In the genomic region with DNA sequence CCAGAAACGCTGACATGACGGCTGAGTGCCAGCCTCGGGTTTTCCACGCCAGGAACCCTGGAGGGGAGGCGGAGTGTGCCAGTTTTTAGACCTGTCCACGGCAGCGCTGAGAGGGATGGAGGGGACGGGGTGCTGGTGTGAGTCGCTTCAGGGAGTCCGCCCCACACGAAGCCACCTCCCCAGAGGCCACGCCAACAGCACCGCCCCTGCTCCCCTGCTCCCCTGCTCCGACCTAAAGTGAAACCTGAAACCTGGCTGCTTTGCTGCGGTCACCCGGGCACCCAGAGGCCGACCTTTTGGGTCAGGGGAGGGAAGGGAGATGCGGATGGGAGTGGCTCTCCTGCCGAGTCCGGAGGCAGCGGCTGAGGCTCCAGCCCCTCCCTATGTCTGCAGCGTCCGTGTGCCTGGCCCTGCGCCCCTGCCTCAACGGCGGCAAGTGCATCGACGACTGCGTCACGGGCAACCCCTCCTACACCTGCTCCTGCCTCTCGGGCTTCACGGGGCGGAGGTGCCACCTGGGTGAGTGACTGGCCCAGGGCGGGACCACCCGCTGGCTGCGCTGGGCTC, we compare ENCODE assay signal across 8 cellular contexts.
DNase-seq lines count a peak whose midpoint lies in the region; FAIRE-seq and TF ChIP-seq lines count a peak whose summit lies in the region.

No MANE protein-coding gene starts in this region.

- peak overlapping the region; percentile 72 for H3K4me3 Mint-ChIP-seq in activated naive CD4-positive, alpha-beta T cell treated with anti-CD3 and anti-CD28 coated beads, Interleukin-2, amount 10 ng/mL, durations not matched to agents 7 days and 5 days

- H3K9me3 ChIP-seq in iPS-20b (ENCODE audit: insufficient read depth, low read depth, low read length), result no peaks in the 10 kb centered on the region

- CTCF ChIA-PET in activated naive CD4-positive, alpha-beta T cell treated with anti-CD3 and anti-CD28 coated beads, Interleukin-2, amount 10 ng/mL, durations not matched to agents 7 days and 5 days (lab: Charles Lee), result no interaction called here

- DNase-seq in GM06990 (ENCODE audit: extremely low read depth, insufficient read length) (peak; percentile 84), H54 (ENCODE audit: insufficient read length, low spot score) (peak; percentile 75), NCI-H526 treated with DMSO at 0.1 percent for 48 hours (lab: John Stamatoyannopoulos, UW) (peak; percentile 31), NCI-H1694 (lab: John Stamatoyannopoulos, UW) (no peak), globus pallidus (ENCODE audit: low spot score) (no peak)
- DNase-seq in activated naive CD4-positive, alpha-beta T cell treated with anti-CD3 and anti-CD28 coated beads, Interleukin-2, amount 10 ng/mL, durations not matched to agents 7 days and 5 days, result peak; percentile 91
- DNase-seq in stimulated activated CD8-positive, alpha-beta memory T cell treated with anti-CD3 and anti-CD28 coated beads, Interleukin-15, amount 100 ng/mL, for 48 hours (ENCODE audit: low read depth in 2 of 2), result peak; percentile 32 to 52

- H3K4me1 ChIP-seq in iPS-20b (ENCODE audit: insufficient read depth, low read length), result no peaks in the 10 kb centered on the region

- no peaks in the 10 kb centered on the region; the same call in 1 of the 2 replicates for H3K27me3 ChIP-seq in GM06990 (replicated peaks; ENCODE audit: control insufficient read depth, insufficient read depth, low read length)
- H3K27me3 ChIP-seq in iPS-20b (ENCODE audit: insufficient read depth, low read length), result peaks cover 38% of the 10 kb centered on the region

- no peak for TF ChIP-seq POLR2A in H54 (IDR thresholded peaks at IDR 0.05; ENCODE audit: low read depth, low read length)

- H3K27ac Mint-ChIP-seq in activated naive CD4-positive, alpha-beta T cell treated with anti-CD3 and anti-CD28 coated beads, Interleukin-2, amount 10 ng/mL, durations not matched to agents 7 days and 5 days, result peak overlapping the region; percentile 86

- H3K36me3 ChIP-seq in GM06990 (ENCODE audit: control insufficient read depth, insufficient read depth, low read length), result peaks cover 3% of the 10 kb centered on the region
- no peaks in the 10 kb centered on the region for H3K36me3 ChIP-seq in iPS-20b (ENCODE audit: insufficient read depth, low read depth, low read length)

- peaks cover 28% of the 10 kb centered on the region for H3K4me1 Mint-ChIP-seq in activated naive CD4-positive, alpha-beta T cell treated with anti-CD3 and anti-CD28 coated beads, Interleukin-2, amount 10 ng/mL, durations not matched to agents 7 days and 5 days

- no peak for FAIRE-seq in H54 (lab: Jason Lieb, UNC)

- H3K27me3 Mint-ChIP-seq in activated naive CD4-positive, alpha-beta T cell treated with anti-CD3 and anti-CD28 coated beads, Interleukin-2, amount 10 ng/mL, durations not matched to agents 7 days and 5 days, result peaks cover 46% of the 10 kb centered on the region

- H3K4me3 ChIP-seq in GM06990 (replicated peaks; ENCODE audit: low read depth, low read length) (peak overlapping the region; percentile 62), iPS-20b (ENCODE audit: low read length) (peak overlapping the region; percentile 68; the same call in 1 of the 2 replicates)

- TF ChIP-seq CTCF in GM06990 (IDR thresholded peaks at IDR 0.05; ENCODE audit: insufficient read depth, low read length, poor library complexity, severe bottlenecking), result no peak

- H3K9me3 Mint-ChIP-seq in activated naive CD4-positive, alpha-beta T cell treated with anti-CD3 and anti-CD28 coated beads, Interleukin-2, amount 10 ng/mL, durations not matched to agents 7 days and 5 days, result no peaks in the 10 kb centered on the region

- no peak overlapping the region for H3K27ac ChIP-seq in iPS-20b (ENCODE audit: low read length)

- no peak overlapping the region for H3K9ac ChIP-seq in iPS-20b (ENCODE audit: low read depth, low read length)

- H3K36me3 Mint-ChIP-seq in activated naive CD4-positive, alpha-beta T cell treated with anti-CD3 and anti-CD28 coated beads, Interleukin-2, amount 10 ng/mL, durations not matched to agents 7 days and 5 days, result peaks cover 3% of the 10 kb centered on the region

Comparison
In these comparisons a context has a peak if more than half of its experiments do, and no peak if none do; other contexts are left out.
1. DNase-seq: peak in GM06990 (single experiment), H54 (single experiment), NCI-H526 treated with DMSO at 0.1 percent for 48 hours (single experiment), activated naive CD4-positive, alpha-beta T cell treated with anti-CD3 and anti-CD28 coated beads, Interleukin-2, amount 10 ng/mL, durations not matched to agents 7 days and 5 days (single experiment) and stimulated activated CD8-positive, alpha-beta memory T cell treated with anti-CD3 and anti-CD28 coated beads, Interleukin-15, amount 100 ng/mL, for 48 hours (2 of 2); none in NCI-H1694 (single experiment) and globus pallidus (single experiment).